Comparison of ENCODE assay signal across 25 cellular contexts in the genomic region with DNA sequence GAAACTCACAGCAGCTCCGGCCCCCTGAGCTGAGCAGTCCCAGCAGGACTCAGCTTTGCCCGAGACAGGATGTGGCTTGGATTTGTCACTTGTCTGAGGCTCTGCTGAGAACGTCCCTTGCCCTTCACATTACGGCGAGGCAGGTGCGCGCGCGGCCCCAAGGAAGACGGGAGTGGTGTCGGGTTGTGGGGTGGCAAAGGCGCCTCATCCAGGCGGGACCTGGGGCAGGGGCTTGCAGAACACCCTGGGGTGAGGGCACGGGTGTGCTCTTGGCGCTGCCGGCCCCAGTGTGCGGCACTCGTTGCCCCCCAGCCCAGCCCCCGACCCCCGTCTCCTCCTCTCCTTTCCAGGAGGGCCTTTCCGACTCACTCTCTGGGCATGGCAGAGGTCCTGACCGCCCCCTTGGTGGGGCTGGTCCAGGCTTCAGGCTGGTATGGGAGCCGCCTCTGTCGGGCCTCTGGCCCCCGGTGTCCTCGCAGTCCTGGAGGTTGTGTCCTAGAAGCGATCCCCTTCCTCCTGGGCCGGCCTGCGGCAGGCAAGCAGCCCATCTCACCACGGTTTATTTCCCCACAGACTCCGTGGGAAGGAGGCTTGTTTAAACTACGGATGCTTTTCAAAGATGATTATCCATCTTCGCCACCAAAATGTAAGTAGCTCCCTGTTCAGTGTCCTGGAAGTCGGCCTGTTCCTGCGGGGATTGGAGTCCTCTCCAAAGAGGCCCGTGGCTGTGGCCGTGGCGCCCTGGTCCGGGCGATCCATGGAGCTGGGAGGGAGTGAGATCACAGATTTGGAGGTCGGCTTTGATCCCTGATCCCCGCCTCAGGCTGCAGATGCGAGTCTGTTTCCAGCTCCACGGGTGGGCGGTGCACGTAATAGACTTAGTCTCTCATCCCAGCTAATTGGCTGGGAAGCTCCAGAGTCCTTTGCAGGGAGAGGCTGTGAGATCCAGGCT. TPM values are rescaled to one million over a fixed set of nuclear protein-coding genes. Genes with fewer than 3 reads are reported as not detected.
"Had no signal": no experiment of that assay in that cellular context is flagged by ENCODE, and none has a peak within 500 bp of the region (broad histone marks: within the 10 kb centered on the region; RNA-seq: fewer than 3 reads in every experiment).

No MANE protein-coding gene starts in this region.

- H3K4me3 ChIP-seq: adrenal gland had no signal

- H3K9me3 Mint-ChIP-seq: activated naive CD8-positive, alpha-beta T cell treated with anti-CD3 and anti-CD28 coated beads, Interleukin-2, amount 10 ng/mL, durations not matched to agents 7 days and 5 days; T-helper 1 cell treated with Interleukin-12 subunit alpha and Interleukin-12 subunit beta and Interleukin-4 antibody, amounts not matched to agents 30 μg/mL and 1 μg/mL, for 36 hours; WTC11 had no signal

- H3K27ac Mint-ChIP-seq: activated naive CD8-positive, alpha-beta T cell treated with anti-CD3 and anti-CD28 coated beads, Interleukin-2, amount 10 ng/mL, durations not matched to agents 7 days and 5 days; T-helper 1 cell treated with Interleukin-12 subunit alpha and Interleukin-12 subunit beta and Interleukin-4 antibody, amounts not matched to agents 30 μg/mL and 1 μg/mL, for 36 hours; WTC11 had no signal

- ATAC-seq: WTC11 had no signal

- H3K27me3 Mint-ChIP-seq: activated naive CD8-positive, alpha-beta T cell treated with anti-CD3 and anti-CD28 coated beads, Interleukin-2, amount 10 ng/mL, durations not matched to agents 7 days and 5 days had no signal

- H3K27me3 ChIP-seq: adrenal gland had no signal

- H3K9me3 ChIP-seq: adrenal gland had no signal

- DNase-seq: activated CD4-positive, alpha-beta T cell treated with anti-CD3 and anti-CD28 coated beads for 48 hours; activated CD4-positive, alpha-beta T cell treated with anti-CD3 and anti-CD28 coated beads, Interleukin-2, amount 50 U/mL, for 4 hours; activated CD4-positive, CD25-positive, alpha-beta regulatory T cell treated with anti-CD3 and anti-CD28 coated beads, Interleukin-2, amount 50 U/mL, for 72 hours; activated naive CD4-positive, alpha-beta T cell treated with anti-CD3 and anti-CD28 coated beads, Interleukin-2, amount 50 U/mL, for 16 hours; activated naive CD8-positive, alpha-beta T cell treated with anti-CD3 and anti-CD28 coated beads, Interleukin-2, amount 10 ng/mL, durations not matched to agents 7 days and 5 days; activated T-cell treated with anti-CD3 and anti-CD28 coated beads for 4 hours; adrenal gland; anterior cingulate cortex; caudate nucleus; KG1; NCI-H1092; NCI-H1417; NCI-H2029; NCI-H345; NCI-H510A; NCI-H526 treated with DMSO at 0.1 percent for 48 hours; SHP77 treated with DMSO at 0.1 percent for 48 hours; T-helper 9 cell had no signal

- H3K27ac ChIP-seq: adrenal gland had no signal

- FAIRE-seq: RCC 7860 had no signal

- H3K4me3 Mint-ChIP-seq: activated naive CD8-positive, alpha-beta T cell treated with anti-CD3 and anti-CD28 coated beads, Interleukin-2, amount 10 ng/mL, durations not matched to agents 7 days and 5 days; T-helper 1 cell treated with Interleukin-12 subunit alpha and Interleukin-12 subunit beta and Interleukin-4 antibody, amounts not matched to agents 30 μg/mL and 1 μg/mL, for 36 hours; WTC11 had no signal

RNA-seq across cellular contexts. Expression of a gene that starts 59.5 kb away (rescaled TPM):
- total RNA-seq: activated naive CD8-positive, alpha-beta T cell treated with anti-CD3 and anti-CD28 coated beads, Interleukin-2, amount 10 ng/mL, durations not matched to agents 7 days and 5 days; adrenal gland; cerebellum; LHCN-M2; M059J; SK-MEL-5 had no signal
